In the genomic region with DNA sequence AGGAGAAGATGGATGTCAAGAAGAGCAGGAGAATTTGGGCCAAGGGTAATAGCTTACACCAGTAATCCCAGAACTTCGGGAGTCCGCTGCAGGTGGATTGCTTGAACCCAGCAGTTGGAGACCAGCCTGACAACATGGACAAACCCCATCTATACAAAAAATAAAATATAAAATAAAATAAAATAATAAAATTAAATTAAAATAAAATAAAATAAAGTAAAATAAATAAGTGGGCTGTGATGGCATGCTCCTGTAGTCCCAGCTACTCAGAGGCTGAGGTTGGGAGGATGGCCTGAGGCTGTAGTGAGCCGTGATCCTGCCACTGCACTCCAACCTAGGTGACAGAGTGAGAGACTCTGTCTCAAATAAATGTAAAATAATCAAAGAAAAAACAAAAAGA, we compare ENCODE assay signal across 24 cellular contexts.
"Had no signal": no experiment of that assay in that cellular context is flagged by ENCODE, and none has a peak within 500 bp of the region (broad histone marks: within the 10 kb centered on the region; RNA-seq: fewer than 3 reads in every experiment).

No MANE protein-coding gene starts in this region.

- H3K36me3 Mint-ChIP-seq: stimulated activated effector memory CD8-positive, alpha-beta T cell treated with anti-CD3 and anti-CD28 coated beads, Interleukin-12 subunit alpha, Interleukin-12 subunit beta, amount 100 ng/mL, for 72 hours; stimulated activated memory B cell treated with anti-CD40 and anti-IgM and Interleukin-4, amounts not matched to agents 10 μg/mL and 1 μg/mL and 100 μg/mL, for 72 hours; stimulated activated naive B cell treated with anti-CD40 and anti-IgM and Interleukin-4, amounts not matched to agents 10 μg/mL and 1 μg/mL and 100 μg/mL, for 72 hours; type B pancreatic cell had no signal

- H3K9me3 Mint-ChIP-seq: stimulated activated memory B cell treated with anti-CD40 and anti-IgM and Interleukin-4, amounts not matched to agents 10 μg/mL and 1 μg/mL and 100 μg/mL, for 72 hours; stimulated activated naive B cell treated with anti-CD40 and anti-IgM and Interleukin-4, amounts not matched to agents 10 μg/mL and 1 μg/mL and 100 μg/mL, for 72 hours; stimulated activated naive CD8-positive, alpha-beta T cell treated with anti-CD3 and anti-CD28 coated beads, Interleukin-15, amount 100 ng/mL, for 72 hours; stimulated activated naive CD8-positive, alpha-beta T cell treated with anti-CD3 and anti-CD28 coated beads, Interleukin-15, Interleukin-2, amounts not matched to agents 100 ng/mL and 50 ng/mL, for 24 hours; type B pancreatic cell had no signal

- H3K27ac Mint-ChIP-seq: stimulated activated effector memory CD8-positive, alpha-beta T cell treated with anti-CD3 and anti-CD28 coated beads, Interleukin-12 subunit alpha, Interleukin-12 subunit beta, amount 100 ng/mL, for 72 hours; stimulated activated memory B cell treated with anti-CD40 and anti-IgM and Interleukin-4, amounts not matched to agents 10 μg/mL and 1 μg/mL and 100 μg/mL, for 72 hours; stimulated activated naive B cell treated with anti-CD40 and anti-IgM and Interleukin-4, amounts not matched to agents 10 μg/mL and 1 μg/mL and 100 μg/mL, for 72 hours; stimulated activated naive CD8-positive, alpha-beta T cell treated with anti-CD3 and anti-CD28 coated beads, Interleukin-15, amount 100 ng/mL, for 72 hours; stimulated activated naive CD8-positive, alpha-beta T cell treated with anti-CD3 and anti-CD28 coated beads, Interleukin-15, Interleukin-2, amounts not matched to agents 100 ng/mL and 50 ng/mL, for 24 hours; type B pancreatic cell had no signal

- H3K4me1 Mint-ChIP-seq: stimulated activated effector memory CD8-positive, alpha-beta T cell treated with anti-CD3 and anti-CD28 coated beads, Interleukin-12 subunit alpha, Interleukin-12 subunit beta, amount 100 ng/mL, for 72 hours; stimulated activated memory B cell treated with anti-CD40 and anti-IgM and Interleukin-4, amounts not matched to agents 10 μg/mL and 1 μg/mL and 100 μg/mL, for 72 hours; stimulated activated naive B cell treated with anti-CD40 and anti-IgM and Interleukin-4, amounts not matched to agents 10 μg/mL and 1 μg/mL and 100 μg/mL, for 72 hours; stimulated activated naive CD8-positive, alpha-beta T cell treated with anti-CD3 and anti-CD28 coated beads, Interleukin-15, amount 100 ng/mL, for 72 hours had no signal

- ATAC-seq: stimulated activated effector memory CD8-positive, alpha-beta T cell treated with anti-CD3 and anti-CD28 coated beads, Interleukin-12 subunit alpha, Interleukin-12 subunit beta, amount 100 ng/mL, for 72 hours; stimulated activated memory B cell treated with anti-CD40 and anti-IgM and Interleukin-4, amounts not matched to agents 10 μg/mL and 1 μg/mL and 100 μg/mL, for 72 hours; stimulated activated naive B cell treated with anti-CD40 and anti-IgM and Interleukin-4, amounts not matched to agents 10 μg/mL and 1 μg/mL and 100 μg/mL, for 72 hours; stimulated activated naive CD8-positive, alpha-beta T cell treated with anti-CD3 and anti-CD28 coated beads, Interleukin-15, amount 100 ng/mL, for 72 hours; stimulated activated naive CD8-positive, alpha-beta T cell treated with anti-CD3 and anti-CD28 coated beads, Interleukin-15, Interleukin-2, amounts not matched to agents 100 U/mL and 50 U/mL, for 24 hours; upper lobe of right lung had no signal

- DNase-seq: stimulated activated CD4-positive, alpha-beta T cell treated with anti-CD3 and anti-CD28 coated beads, Interleukin-2, amount 100 ng/mL, for 48 hours; stimulated activated CD4-positive, alpha-beta T cell treated with anti-CD3 and anti-CD28 coated beads, Interleukin-4, amount 100 ng/mL, for 1 hour; stimulated activated CD4-positive, alpha-beta T cell treated with anti-CD3 and anti-CD28 coated beads, Interleukin-4, amount 100 ng/mL, for 24 hours; stimulated activated CD4-positive, alpha-beta T cell treated with anti-CD3 and anti-CD28 coated beads, Interleukin-4, amount 100 ng/mL, for 4 hours; stimulated activated CD8-positive, alpha-beta memory T cell treated with anti-CD3 and anti-CD28 coated beads, Interleukin-4, amount 100 ng/mL, for 48 hours; stimulated activated naive B cell treated with anti-CD40 and anti-IgM and Interleukin-4, amounts not matched to agents 10 μg/mL and 1 μg/mL and 100 μg/mL, for 72 hours; stimulated activated naive CD4-positive, alpha-beta T cell; stimulated activated naive CD4-positive, alpha-beta T cell treated with Interleukin-2 at 50 U/mL for 16 hours; stimulated activated naive CD8-positive, alpha-beta T cell treated with anti-CD3 and anti-CD28 coated beads, Interleukin-15, amount 100 ng/mL, for 72 hours; stimulated activated naive CD8-positive, alpha-beta T cell treated with anti-CD3 and anti-CD28 coated beads, Interleukin-15, Interleukin-2, amounts not matched to agents 100 U/mL and 50 U/mL, for 24 hours; stomach; substantia nigra; testis; thyroid gland; tibial artery; transverse colon; trophoblast cell; upper lobe of left lung; upper lobe of right lung; uterus had no signal

- H3K4me3 Mint-ChIP-seq: stimulated activated effector memory CD8-positive, alpha-beta T cell treated with anti-CD3 and anti-CD28 coated beads, Interleukin-12 subunit alpha, Interleukin-12 subunit beta, amount 100 ng/mL, for 72 hours; stimulated activated memory B cell treated with anti-CD40 and anti-IgM and Interleukin-4, amounts not matched to agents 10 μg/mL and 1 μg/mL and 100 μg/mL, for 72 hours; stimulated activated naive B cell treated with anti-CD40 and anti-IgM and Interleukin-4, amounts not matched to agents 10 μg/mL and 1 μg/mL and 100 μg/mL, for 72 hours; stimulated activated naive CD8-positive, alpha-beta T cell treated with anti-CD3 and anti-CD28 coated beads, Interleukin-15, amount 100 ng/mL, for 72 hours; stimulated activated naive CD8-positive, alpha-beta T cell treated with anti-CD3 and anti-CD28 coated beads, Interleukin-15, Interleukin-2, amounts not matched to agents 100 ng/mL and 50 ng/mL, for 24 hours; type B pancreatic cell had no signal

- H3K27me3 Mint-ChIP-seq: stimulated activated memory B cell treated with anti-CD40 and anti-IgM and Interleukin-4, amounts not matched to agents 10 μg/mL and 1 μg/mL and 100 μg/mL, for 72 hours; stimulated activated naive B cell treated with anti-CD40 and anti-IgM and Interleukin-4, amounts not matched to agents 10 μg/mL and 1 μg/mL and 100 μg/mL, for 72 hours; stimulated activated naive CD8-positive, alpha-beta T cell treated with anti-CD3 and anti-CD28 coated beads, Interleukin-15, amount 100 ng/mL, for 72 hours; stimulated activated naive CD8-positive, alpha-beta T cell treated with anti-CD3 and anti-CD28 coated beads, Interleukin-15, Interleukin-2, amounts not matched to agents 100 ng/mL and 50 ng/mL, for 24 hours; type B pancreatic cell had no signal
